ENCODE assay signal across 8 cellular contexts in the genomic region with DNA sequence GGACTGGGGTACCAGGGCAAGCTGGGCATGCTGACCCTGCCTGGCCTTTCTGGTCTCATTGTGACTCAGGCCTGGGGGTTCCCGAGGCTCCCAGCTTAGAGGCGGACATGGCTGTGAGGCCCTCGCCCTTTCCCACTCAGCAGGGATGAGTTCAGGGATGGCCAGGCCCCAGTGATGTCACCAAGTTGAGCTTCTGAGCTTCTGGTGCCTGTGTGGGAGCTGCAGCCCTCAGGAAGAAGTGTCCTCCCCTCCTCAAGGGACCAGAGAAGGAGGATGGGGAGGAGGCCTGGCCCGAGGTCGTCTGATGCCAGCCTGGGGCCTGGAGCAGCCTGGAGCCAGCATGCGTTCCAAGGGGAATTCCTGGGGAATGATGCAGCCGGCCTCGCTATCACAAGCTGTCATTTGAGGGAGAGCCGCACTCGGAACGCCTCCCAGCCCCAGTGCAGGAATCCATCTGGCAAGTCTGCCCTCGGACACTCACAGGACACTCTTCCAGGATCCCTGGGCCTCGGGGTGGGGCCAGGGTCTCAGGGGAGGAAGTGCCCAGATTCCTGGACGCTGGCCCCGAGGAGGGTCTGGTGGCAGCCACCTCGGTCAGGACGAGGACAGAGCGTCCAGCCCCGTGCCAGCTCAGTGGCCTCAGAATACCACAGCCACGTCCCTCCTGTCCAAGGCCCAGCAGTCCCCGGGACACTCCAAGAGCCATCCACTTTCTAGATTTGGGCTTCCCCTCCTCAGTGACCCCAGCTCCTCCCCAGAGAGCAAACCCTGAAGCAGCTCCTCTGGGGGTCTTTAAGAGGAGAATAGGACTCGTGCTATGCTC.
DNase-seq lines count a peak whose midpoint lies in the region; ATAC-seq and TF ChIP-seq lines count a peak whose summit lies in the region.
"Had no signal": no experiment of that assay in that cellular context is flagged by ENCODE, and none has a peak within 500 bp of the region (broad histone marks: within the 10 kb centered on the region; RNA-seq: fewer than 3 reads in every experiment).

No MANE protein-coding gene starts in this region.

- H3K36me3 ChIP-seq in duodenal mucosa (ENCODE audit: control insufficient read depth in 1 of 2, insufficient read depth in 2 of 2, low read length in 2 of 2) = no peaks in the 10 kb centered on the region
- no peaks in the 10 kb centered on the region for H3K36me3 ChIP-seq in lung (ENCODE audit: control insufficient read depth in 2 of 2, insufficient read depth in 2 of 2, low read length in 2 of 2)
- no peaks in the 10 kb centered on the region for H3K36me3 ChIP-seq in uterus

- no peaks in the 10 kb centered on the region for H3K27me3 ChIP-seq in duodenal mucosa (ENCODE audit: control insufficient read depth in 1 of 2, insufficient read depth in 2 of 2, low read length in 2 of 2)
- no peaks in the 10 kb centered on the region for H3K27me3 ChIP-seq in lung (ENCODE audit: control insufficient read depth, insufficient read depth)
- no peaks in the 10 kb centered on the region for H3K27me3 ChIP-seq in uterus

- H3K4me3 ChIP-seq in duodenal mucosa (ENCODE audit: low read depth in 1 of 2, low read length in 2 of 2) = no peak overlapping the region
- H3K4me3 ChIP-seq in lung = no peak overlapping the region
- H3K4me3 ChIP-seq in uterus = no peak overlapping the region

- H3K4me1 Mint-ChIP-seq in stimulated activated effector memory CD8-positive, alpha-beta T cell treated with anti-CD3 and anti-CD28 coated beads, Interleukin-12 subunit alpha, Interleukin-12 subunit beta, amount 100 ng/mL, for 72 hours = no peaks in the 10 kb centered on the region

- H3K9me3 ChIP-seq in duodenal mucosa (ENCODE audit: control insufficient read depth in 1 of 2, low read length in 2 of 2) (no peaks in the 10 kb centered on the region), lung (ENCODE audit: control insufficient read depth in 2 of 2, insufficient read depth in 1 of 2, low read length in 1 of 2) (no peaks in the 10 kb centered on the region), uterus (no peaks in the 10 kb centered on the region)

- intact Hi-C loops in uterus (cut with DNase I; ENCODE audit: low total_unique reads) = no loop called here

- peak overlapping the region; percentile 3 for H3K27ac ChIP-seq in duodenal mucosa (ENCODE audit: low read depth, low read length)
- H3K27ac ChIP-seq in lung (ENCODE audit: low read depth in 1 of 2, low read length in 1 of 2) = peak overlapping the region; percentile 56 to 82
- peak overlapping the region; percentile 50 to 70 for H3K27ac ChIP-seq in uterus

- no peak for TF ChIP-seq EP300 in Ishikawa (IDR thresholded peaks at IDR 0.05; ENCODE audit: borderline replicate concordance)

- no peak for TF ChIP-seq CTCF in lung (IDR thresholded peaks at IDR 0.05; ENCODE audit: control extremely low read depth, extremely low read depth)
- no peak for TF ChIP-seq CTCF in uterus (IDR thresholded peaks at IDR 0.05)

- no peak overlapping the region for H3K9ac ChIP-seq in duodenal mucosa (ENCODE audit: low read depth in 1 of 2, low read length in 2 of 2)

- TF ChIP-seq POLR2A in uterus (IDR thresholded peaks at IDR 0.05) = no peak

- no peak overlapping the region for H3K4me3 Mint-ChIP-seq in stimulated activated effector memory CD8-positive, alpha-beta T cell treated with anti-CD3 and anti-CD28 coated beads, Interleukin-12 subunit alpha, Interleukin-12 subunit beta, amount 100 ng/mL, for 72 hours

- H3K36me3 Mint-ChIP-seq in stimulated activated effector memory CD8-positive, alpha-beta T cell treated with anti-CD3 and anti-CD28 coated beads, Interleukin-12 subunit alpha, Interleukin-12 subunit beta, amount 100 ng/mL, for 72 hours = no peaks in the 10 kb centered on the region

- H3K9me3 Mint-ChIP-seq in stimulated activated effector memory CD8-positive, alpha-beta T cell treated with anti-CD3 and anti-CD28 coated beads, Interleukin-12 subunit alpha, Interleukin-12 subunit beta, amount 100 ng/mL, for 72 hours = no peaks in the 10 kb centered on the region

- peak; percentile 62 for DNase-seq in lung (ENCODE audit: low spot score)
- peak; percentile 64 to 69 for DNase-seq in uterus
- DNase-seq in stimulated activated effector memory CD8-positive, alpha-beta T cell treated with anti-CD3 and anti-CD28 coated beads, Interleukin-12 subunit alpha, Interleukin-12 subunit beta, amount 100 ng/mL, for 72 hours (ENCODE audit: low spot score in 2 of 2) = no peak
- DNase-seq in NCI-H345 treated with DMSO at 0.1 percent for 48 hours (lab: John Stamatoyannopoulos, UW; ENCODE audit: unreplicated experiment) = no peak
- DNase-seq in DMS79 (lab: John Stamatoyannopoulos, UW) = no peak
- DNase-seq: stimulated activated CD4-positive, alpha-beta T cell treated with anti-CD3 and anti-CD28 coated beads, Interleukin-4, amount 100 ng/mL, for 1 hour had no signal

- ATAC-seq in lung (ENCODE audit: insufficient read depth, low FRiP score) = no peak
- no peak for ATAC-seq in stimulated activated effector memory CD8-positive, alpha-beta T cell treated with anti-CD3 and anti-CD28 coated beads, Interleukin-12 subunit alpha, Interleukin-12 subunit beta, amount 100 ng/mL, for 72 hours

- no peak overlapping the region for H3K27ac Mint-ChIP-seq in stimulated activated effector memory CD8-positive, alpha-beta T cell treated with anti-CD3 and anti-CD28 coated beads, Interleukin-12 subunit alpha, Interleukin-12 subunit beta, amount 100 ng/mL, for 72 hours

- H3K4me1 ChIP-seq in duodenal mucosa (ENCODE audit: control insufficient read depth in 1 of 2, insufficient read depth in 2 of 2, low read length in 2 of 2) (no peaks in the 10 kb centered on the region), lung (ENCODE audit: control insufficient read depth in 2 of 2, insufficient read depth in 2 of 2, low read length in 2 of 2) (peaks cover 5 to 15% of the 10 kb centered on the region in 2 donors), uterus (peaks cover 0 to 14% of the 10 kb centered on the region in 2 donors)

- TF ChIP-seq RAD21 in Ishikawa (IDR thresholded peaks at IDR 0.05; ENCODE audit: low read depth) = no peak

- 55 to 75% methylated on average over 22 of the region's 22 CpGs for WGBS in lung, 2 donors

TF ChIP-seq in Ishikawa, 13 proteins besides CTCF, POLR2A, EP300 and RAD21:
- TF ChIP-seq, protein P1, sequence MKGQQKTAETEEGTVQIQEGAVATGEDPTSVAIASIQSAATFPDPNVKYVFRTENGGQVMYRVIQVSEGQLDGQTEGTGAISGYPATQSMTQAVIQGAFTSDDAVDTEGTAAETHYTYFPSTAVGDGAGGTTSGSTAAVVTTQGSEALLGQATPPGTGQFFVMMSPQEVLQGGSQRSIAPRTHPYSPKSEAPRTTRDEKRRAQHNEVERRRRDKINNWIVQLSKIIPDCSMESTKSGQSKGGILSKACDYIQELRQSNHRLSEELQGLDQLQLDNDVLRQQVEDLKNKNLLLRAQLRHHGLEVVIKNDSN (IDR thresholded peaks at IDR 0.05) = no peak
- peak; percentile 34; the same call in 1 of the 2 replicates for TF ChIP-seq TEAD4 (IDR thresholded peaks at IDR 0.05)

Comparison
In these comparisons a context has a peak if more than half of its experiments do, and no peak if none do; other contexts are left out.
1. H3K27ac ChIP-seq: peak in every context shown above with its lines; median percentile 69 in lung; 60 in uterus; 3 in duodenal mucosa.
2. DNase-seq: peak in lung (single experiment) and uterus (2 of 2); none in stimulated activated effector memory CD8-positive, alpha-beta T cell treated with anti-CD3 and anti-CD28 coated beads, Interleukin-12 subunit alpha, Interleukin-12 subunit beta, amount 100 ng/mL, for 72 hours (0 of 2), NCI-H345 treated with DMSO at 0.1 percent for 48 hours (single experiment) and DMS79 (single experiment).